ENCODE assay signal across 8 cellular contexts in the genomic region with DNA sequence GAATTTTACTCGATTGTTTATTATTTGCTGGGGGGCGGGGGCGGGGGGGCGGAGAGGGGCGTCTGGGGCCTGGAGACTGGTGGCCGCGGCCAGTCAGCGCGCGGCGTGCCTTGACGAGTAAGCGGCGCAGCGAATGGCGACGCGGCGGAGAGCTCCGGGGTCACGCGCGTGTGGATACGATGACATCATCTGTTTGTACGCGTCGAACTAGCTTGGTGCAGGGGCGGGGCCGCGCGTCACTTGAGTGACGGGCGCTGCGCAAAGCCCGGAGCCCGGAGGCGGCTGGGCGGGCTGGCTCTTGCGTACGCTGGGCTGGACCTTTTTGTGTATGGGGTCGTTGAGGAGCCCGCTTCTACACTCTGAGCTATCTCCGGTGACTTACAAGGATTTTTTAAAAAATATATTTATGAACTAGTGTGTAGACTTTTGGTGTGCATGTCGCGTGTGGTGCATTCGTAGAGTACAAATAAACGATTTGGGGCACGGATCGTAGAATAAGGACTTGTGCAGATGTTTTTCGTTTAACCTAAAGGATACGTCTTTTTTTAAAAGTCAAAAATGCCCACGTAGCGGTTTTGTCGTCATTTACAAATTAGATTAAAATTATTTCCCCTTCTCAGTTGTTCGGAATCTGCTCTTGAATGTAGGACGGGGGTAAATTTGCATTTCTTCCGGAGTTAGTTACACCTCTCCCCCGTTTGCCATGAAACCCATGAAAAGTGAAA. TPM values are rescaled to one million over a fixed set of nuclear protein-coding genes. Genes with fewer than 3 reads are reported as not detected.
DNase-seq lines count a peak whose midpoint lies in the region; ATAC-seq and TF ChIP-seq lines count a peak whose summit lies in the region.

No MANE protein-coding gene starts in this region.

- dilution Hi-C loops in mammary epithelial cell (cut with HindIII; ENCODE audit: low sequenced_read_pairs) = no loop called here

- peaks cover 32% of the 10 kb centered on the region for H3K79me2 ChIP-seq in mammary epithelial cell (ENCODE audit: insufficient read depth, low read length)

- CTCF ChIA-PET in mammary epithelial cell (lab: Charles Lee; ENCODE audit: low non-redundant PET) = interaction anchor here (0.6 to 1.2 kb wide), 3 partner anchors 12 to 131 kb away, joined by 3 to 6 read pairs (median 4); no protein-coding TSS in a partner anchor

- H3K9me3 ChIP-seq in mammary epithelial cell (replicated peaks; ENCODE audit: insufficient read depth, low read length) (no peaks in the 10 kb centered on the region), iPS-20b (ENCODE audit: insufficient read depth, low read depth, low read length) (no peaks in the 10 kb centered on the region), skeletal muscle tissue (ENCODE audit: control insufficient read depth in 3 of 3, low read length in 3 of 3) (no peaks in the 10 kb centered on the region)

- peak overlapping the region; percentile 83 for H3K27ac ChIP-seq in mammary epithelial cell (ENCODE audit: insufficient read depth, low read depth, low read length)
- no peak overlapping the region for H3K27ac ChIP-seq in iPS-20b (ENCODE audit: low read length)
- H3K27ac ChIP-seq in skeletal muscle tissue (ENCODE audit: low read depth, low read length) = peak overlapping the region; percentile 100

- in situ Hi-C loops in mammary epithelial cell (cut with MboI; ENCODE audit: low sequenced_read_pairs in 2 of 2) = loop anchor here in 1 of 2 donors (25.0 kb wide), 2 partner anchors 104 to 829 kb away; a partner anchor contains a TSS

- H3K4me1 ChIP-seq in mammary epithelial cell (ENCODE audit: insufficient read depth, low read length) (peaks cover 30% of the 10 kb centered on the region), iPS-20b (ENCODE audit: insufficient read depth, low read length) (peaks cover 14% of the 10 kb centered on the region; the same call in 1 of the 2 replicates), skeletal muscle tissue (ENCODE audit: control insufficient read depth in 3 of 3, insufficient read depth in 3 of 3, low read length in 3 of 3) (peaks cover 42 to 50% (median 48%) of the 10 kb centered on the region in 3 donors)

- no peaks in the 10 kb centered on the region for H4K20me1 ChIP-seq in mammary epithelial cell (ENCODE audit: insufficient read depth, low read length)

- DNase-seq in 8988T (peak; percentile 90), NCI-H2196 treated with DMSO at 0.1 percent for 48 hours (lab: John Stamatoyannopoulos, UW; ENCODE audit: unreplicated experiment) (peak; percentile 92), mammary epithelial cell (peak; percentile 98)

- peak overlapping the region; percentile 82 for H3K9ac ChIP-seq in mammary epithelial cell (ENCODE audit: insufficient read depth, low read length)
- H3K9ac ChIP-seq in iPS-20b (ENCODE audit: low read depth, low read length) = peak overlapping the region; percentile 93; the same call in 1 of the 2 replicates
- H3K9ac ChIP-seq in skeletal muscle tissue (ENCODE audit: low read depth in 1 of 3, low read length in 3 of 3) = peak overlapping the region; percentile 93 to 99 (median 96)

- no peaks in the 10 kb centered on the region for H3K36me3 ChIP-seq in mammary epithelial cell (ENCODE audit: insufficient read depth, low read length)
- H3K36me3 ChIP-seq in iPS-20b (ENCODE audit: insufficient read depth, low read depth, low read length) = no peaks in the 10 kb centered on the region
- peaks cover 0 to 5% (median 3%) of the 10 kb centered on the region in 3 donors for H3K36me3 ChIP-seq in skeletal muscle tissue (ENCODE audit: control insufficient read depth in 3 of 3, insufficient read depth in 3 of 3, low read length in 3 of 3)

- under 1% methylated on average over 31 of the region's 58 CpGs for WGBS in mammary epithelial cell (ENCODE audit: low coverage, missing lambda C conversion rate)

- H3K4me2 ChIP-seq in mammary epithelial cell (ENCODE audit: insufficient read depth, low read depth, low read length) = peak overlapping the region; percentile 87

- H3K27me3 ChIP-seq in mammary epithelial cell (ENCODE audit: insufficient read depth, low read length) = no peaks in the 10 kb centered on the region
- H3K27me3 ChIP-seq in iPS-20b (ENCODE audit: insufficient read depth, low read length) = peaks cover 58% of the 10 kb centered on the region
- no peaks in the 10 kb centered on the region for H3K27me3 ChIP-seq in skeletal muscle tissue (ENCODE audit: control insufficient read depth in 3 of 3, insufficient read depth in 3 of 3, low read length in 3 of 3)

- intact Hi-C loops in mammary epithelial cell (cut with micrococcal nuclease) = loop anchor here (1.0 to 5.0 kb wide), 3 partner anchors 188 to 334 kb away; no protein-coding TSS in a partner anchor

- TF ChIP-seq CTCF in WI38 (IDR thresholded peaks at IDR 0.05; ENCODE audit: low read depth, low read length) (no peak), mammary epithelial cell (conservative IDR thresholded peaks at IDR 0.05 in 1 of 2, IDR thresholded peaks at IDR 0.05 in 1 of 2; ENCODE audit: extremely low read depth in 1 of 2, insufficient read depth in 1 of 2, low read depth in 1 of 2, low read length in 2 of 2) (no peak)

- ATAC-seq in GM18868 (IDR thresholded peaks at IDR 0.05; ENCODE audit: unreplicated experiment) = peak; percentile 58
- ATAC-seq in HG03135 (IDR thresholded peaks at IDR 0.05; ENCODE audit: unreplicated experiment) = peak; percentile 56

- peak overlapping the region; percentile 95 for H3K4me3 ChIP-seq in WI38 (ENCODE audit: low read depth, low read length)
- peak overlapping the region; percentile 82 to 93 (median 85) for H3K4me3 ChIP-seq in mammary epithelial cell (replicated peaks in 1 of 3; ENCODE audit: insufficient read depth in 1 of 3, low read depth in 2 of 3, low read length in 3 of 3)
- H3K4me3 ChIP-seq in iPS-20b (ENCODE audit: low read length) = peak overlapping the region; percentile 93
- peak overlapping the region; percentile 98 to 99 (median 98) for H3K4me3 ChIP-seq in skeletal muscle tissue (ENCODE audit: low read length in 3 of 3)

- BruUV-seq in mammary epithelial cell (replicated peaks; lab: Mats Ljungman, UMichigan) = no TSS peak

- peak overlapping the region; percentile 88 for H2AFZ ChIP-seq in mammary epithelial cell (ENCODE audit: low read depth, low read length)

RNA-seq across cellular contexts. Expression of a gene that starts 2.2 kb away (rescaled TPM):
- total RNA-seq in mammary epithelial cell (10 to 100 TPM; 31.2 to 53.5 TPM), skeletal muscle tissue (30.8 TPM)
- polyA plus RNA-seq in mammary epithelial cell = 23.3 TPM
- polyA minus RNA-seq in mammary epithelial cell = 73.1 TPM
